In the genomic region with DNA sequence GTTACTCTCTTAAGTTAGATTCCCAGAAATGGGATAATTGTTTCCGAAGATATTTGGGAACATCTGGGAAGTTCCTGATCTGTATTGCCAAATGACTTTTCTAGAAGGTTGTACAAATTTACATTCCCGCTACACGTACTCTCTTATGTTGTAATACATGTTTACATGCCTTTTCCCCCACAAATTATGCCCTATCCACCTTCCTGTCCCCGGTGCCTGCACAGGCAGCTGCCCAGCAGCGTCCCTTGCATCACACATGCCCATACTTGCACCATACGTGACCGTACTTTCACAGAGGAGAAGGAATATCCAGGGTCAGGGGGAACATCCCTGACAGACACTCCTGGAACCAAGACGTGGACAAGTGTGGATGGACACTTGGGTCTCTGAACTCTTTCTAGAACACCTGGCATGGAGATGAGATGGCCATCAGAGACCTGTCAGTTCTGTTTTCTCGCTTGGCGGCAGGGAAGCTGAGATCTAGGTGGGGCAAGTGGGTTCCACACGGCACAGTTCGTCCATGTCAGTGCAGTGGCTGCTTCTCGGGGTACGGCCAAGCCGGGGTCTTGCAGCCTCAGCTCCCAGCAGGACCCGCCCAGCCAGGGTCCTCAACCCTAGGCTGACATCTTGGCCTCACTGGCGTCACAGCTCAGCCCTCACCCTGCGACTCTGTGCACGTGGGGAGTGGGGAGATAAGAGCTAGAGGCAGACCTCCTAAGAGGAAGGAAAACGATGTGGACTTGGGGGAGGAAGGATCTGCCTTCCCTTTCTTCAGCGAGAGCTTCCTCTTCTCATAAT, we compare ENCODE assay signal across 2 cellular contexts.
TF ChIP-seq lines count a peak whose summit lies in the region.

No MANE protein-coding gene starts in this region.

TF ChIP-seq in IMR-90, 13 proteins besides CTCF, POLR2A, EP300 and RAD21:
- TF ChIP-seq CEBPB (IDR thresholded peaks at IDR 0.05; ENCODE audit: low read depth, low read length) (peak; percentile 71), NFE2L2 (IDR thresholded peaks at IDR 0.05; ENCODE audit: low read depth, low read length) (no peak)

TF ChIP-seq in K562, 482 proteins besides CTCF, POLR2A, EP300 and RAD21 (continues in another document):
- TF ChIP-seq, protein P1, sequence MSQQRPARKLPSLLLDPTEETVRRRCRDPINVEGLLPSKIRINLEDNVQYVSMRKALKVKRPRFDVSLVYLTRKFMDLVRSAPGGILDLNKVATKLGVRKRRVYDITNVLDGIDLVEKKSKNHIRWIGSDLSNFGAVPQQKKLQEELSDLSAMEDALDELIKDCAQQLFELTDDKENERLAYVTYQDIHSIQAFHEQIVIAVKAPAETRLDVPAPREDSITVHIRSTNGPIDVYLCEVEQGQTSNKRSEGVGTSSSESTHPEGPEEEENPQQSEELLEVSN (IDR thresholded peaks at IDR 0.05; ENCODE audit: borderline replicate concordance in 1 of 2, extremely low read depth in 1 of 2, insufficient read depth in 1 of 2, insufficient read length in 1 of 2, low read depth in 1 of 2, low read length in 1 of 2, poor library complexity in 1 of 2, severe bottlenecking in 1 of 2), result peak; percentile 73 to 77
- TF ChIP-seq SP1 (CRISPR knock-in tag; IDR thresholded peaks at IDR 0.05) (no peak), KAT8 (IDR thresholded peaks at IDR 0.05; ENCODE audit: low read depth) (no peak), MEF2A (IDR thresholded peaks at IDR 0.05; ENCODE audit: control insufficient read depth, low read depth, low read length) (no peak), BHLHE40 (IDR thresholded peaks at IDR 0.05; ENCODE audit: low read length) (peak; percentile 89), PCBP2 (IDR thresholded peaks at IDR 0.05; ENCODE audit: low read depth, low read length, poor library complexity, severe bottlenecking) (no peak), GTF2E2 (tag; IDR thresholded peaks at IDR 0.05) (no peak), SNRNP70 (optimal IDR thresholded peaks at IDR 0.05; ENCODE audit: low read depth, low read length) (no peak), HDAC2 (IDR thresholded peaks at IDR 0.05) (no peak), MCM2 (IDR thresholded peaks at IDR 0.05; ENCODE audit: low read depth) (no peak), CEBPG (CRISPR knock-in tag; IDR thresholded peaks at IDR 0.05) (0 out of 2 replicates have a peak, but pooled peaks have one; percentile 30), CEBPG (tag; conservative IDR thresholded peaks at IDR 0.05 in 1 of 2, IDR thresholded peaks at IDR 0.05 in 1 of 2) (no peak), ZNF316 (IDR thresholded peaks at IDR 0.05) (no peak)
- TF ChIP-seq, protein P2, sequence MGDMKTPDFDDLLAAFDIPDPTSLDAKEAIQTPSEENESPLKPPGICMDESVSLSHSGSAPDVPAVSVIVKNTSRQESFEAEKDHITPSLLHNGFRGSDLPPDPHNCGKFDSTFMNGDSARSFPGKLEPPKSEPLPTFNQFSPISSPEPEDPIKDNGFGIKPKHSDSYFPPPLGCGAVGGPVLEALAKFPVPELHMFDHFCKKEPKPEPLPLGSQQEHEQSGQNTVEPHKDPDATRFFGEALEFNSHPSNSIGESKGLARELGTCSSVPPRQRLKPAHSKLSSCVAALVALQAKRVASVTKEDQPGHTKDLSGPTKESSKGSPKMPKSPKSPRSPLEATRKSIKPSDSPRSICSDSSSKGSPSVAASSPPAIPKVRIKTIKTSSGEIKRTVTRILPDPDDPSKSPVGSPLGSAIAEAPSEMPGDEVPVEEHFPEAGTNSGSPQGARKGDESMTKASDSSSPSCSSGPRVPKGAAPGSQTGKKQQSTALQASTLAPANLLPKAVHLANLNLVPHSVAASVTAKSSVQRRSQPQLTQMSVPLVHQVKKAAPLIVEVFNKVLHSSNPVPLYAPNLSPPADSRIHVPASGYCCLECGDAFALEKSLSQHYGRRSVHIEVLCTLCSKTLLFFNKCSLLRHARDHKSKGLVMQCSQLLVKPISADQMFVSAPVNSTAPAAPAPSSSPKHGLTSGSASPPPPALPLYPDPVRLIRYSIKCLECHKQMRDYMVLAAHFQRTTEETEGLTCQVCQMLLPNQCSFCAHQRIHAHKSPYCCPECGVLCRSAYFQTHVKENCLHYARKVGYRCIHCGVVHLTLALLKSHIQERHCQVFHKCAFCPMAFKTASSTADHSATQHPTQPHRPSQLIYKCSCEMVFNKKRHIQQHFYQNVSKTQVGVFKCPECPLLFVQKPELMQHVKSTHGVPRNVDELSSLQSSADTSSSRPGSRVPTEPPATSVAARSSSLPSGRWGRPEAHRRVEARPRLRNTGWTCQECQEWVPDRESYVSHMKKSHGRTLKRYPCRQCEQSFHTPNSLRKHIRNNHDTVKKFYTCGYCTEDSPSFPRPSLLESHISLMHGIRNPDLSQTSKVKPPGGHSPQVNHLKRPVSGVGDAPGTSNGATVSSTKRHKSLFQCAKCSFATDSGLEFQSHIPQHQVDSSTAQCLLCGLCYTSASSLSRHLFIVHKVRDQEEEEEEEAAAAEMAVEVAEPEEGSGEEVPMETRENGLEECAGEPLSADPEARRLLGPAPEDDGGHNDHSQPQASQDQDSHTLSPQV (IDR thresholded peaks at IDR 0.05), result 0 out of 2 replicates have a peak, but pooled peaks have one; percentile 38
- TF ChIP-seq, protein P3, sequence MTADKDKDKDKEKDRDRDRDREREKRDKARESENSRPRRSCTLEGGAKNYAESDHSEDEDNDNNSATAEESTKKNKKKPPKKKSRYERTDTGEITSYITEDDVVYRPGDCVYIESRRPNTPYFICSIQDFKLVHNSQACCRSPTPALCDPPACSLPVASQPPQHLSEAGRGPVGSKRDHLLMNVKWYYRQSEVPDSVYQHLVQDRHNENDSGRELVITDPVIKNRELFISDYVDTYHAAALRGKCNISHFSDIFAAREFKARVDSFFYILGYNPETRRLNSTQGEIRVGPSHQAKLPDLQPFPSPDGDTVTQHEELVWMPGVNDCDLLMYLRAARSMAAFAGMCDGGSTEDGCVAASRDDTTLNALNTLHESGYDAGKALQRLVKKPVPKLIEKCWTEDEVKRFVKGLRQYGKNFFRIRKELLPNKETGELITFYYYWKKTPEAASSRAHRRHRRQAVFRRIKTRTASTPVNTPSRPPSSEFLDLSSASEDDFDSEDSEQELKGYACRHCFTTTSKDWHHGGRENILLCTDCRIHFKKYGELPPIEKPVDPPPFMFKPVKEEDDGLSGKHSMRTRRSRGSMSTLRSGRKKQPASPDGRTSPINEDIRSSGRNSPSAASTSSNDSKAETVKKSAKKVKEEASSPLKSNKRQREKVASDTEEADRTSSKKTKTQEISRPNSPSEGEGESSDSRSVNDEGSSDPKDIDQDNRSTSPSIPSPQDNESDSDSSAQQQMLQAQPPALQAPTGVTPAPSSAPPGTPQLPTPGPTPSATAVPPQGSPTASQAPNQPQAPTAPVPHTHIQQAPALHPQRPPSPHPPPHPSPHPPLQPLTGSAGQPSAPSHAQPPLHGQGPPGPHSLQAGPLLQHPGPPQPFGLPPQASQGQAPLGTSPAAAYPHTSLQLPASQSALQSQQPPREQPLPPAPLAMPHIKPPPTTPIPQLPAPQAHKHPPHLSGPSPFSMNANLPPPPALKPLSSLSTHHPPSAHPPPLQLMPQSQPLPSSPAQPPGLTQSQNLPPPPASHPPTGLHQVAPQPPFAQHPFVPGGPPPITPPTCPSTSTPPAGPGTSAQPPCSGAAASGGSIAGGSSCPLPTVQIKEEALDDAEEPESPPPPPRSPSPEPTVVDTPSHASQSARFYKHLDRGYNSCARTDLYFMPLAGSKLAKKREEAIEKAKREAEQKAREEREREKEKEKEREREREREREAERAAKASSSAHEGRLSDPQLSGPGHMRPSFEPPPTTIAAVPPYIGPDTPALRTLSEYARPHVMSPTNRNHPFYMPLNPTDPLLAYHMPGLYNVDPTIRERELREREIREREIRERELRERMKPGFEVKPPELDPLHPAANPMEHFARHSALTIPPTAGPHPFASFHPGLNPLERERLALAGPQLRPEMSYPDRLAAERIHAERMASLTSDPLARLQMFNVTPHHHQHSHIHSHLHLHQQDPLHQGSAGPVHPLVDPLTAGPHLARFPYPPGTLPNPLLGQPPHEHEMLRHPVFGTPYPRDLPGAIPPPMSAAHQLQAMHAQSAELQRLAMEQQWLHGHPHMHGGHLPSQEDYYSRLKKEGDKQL (CRISPR knock-in tag; IDR thresholded peaks at IDR 0.05; ENCODE audit: borderline replicate concordance), result no peak
- TF ChIP-seq, protein P4, sequence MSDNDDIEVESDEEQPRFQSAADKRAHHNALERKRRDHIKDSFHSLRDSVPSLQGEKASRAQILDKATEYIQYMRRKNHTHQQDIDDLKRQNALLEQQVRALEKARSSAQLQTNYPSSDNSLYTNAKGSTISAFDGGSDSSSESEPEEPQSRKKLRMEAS (CRISPR knock-in tag; IDR thresholded peaks at IDR 0.05), result peak; percentile 29; the same call in 1 of the 2 replicates
- TF ChIP-seq, protein P5, sequence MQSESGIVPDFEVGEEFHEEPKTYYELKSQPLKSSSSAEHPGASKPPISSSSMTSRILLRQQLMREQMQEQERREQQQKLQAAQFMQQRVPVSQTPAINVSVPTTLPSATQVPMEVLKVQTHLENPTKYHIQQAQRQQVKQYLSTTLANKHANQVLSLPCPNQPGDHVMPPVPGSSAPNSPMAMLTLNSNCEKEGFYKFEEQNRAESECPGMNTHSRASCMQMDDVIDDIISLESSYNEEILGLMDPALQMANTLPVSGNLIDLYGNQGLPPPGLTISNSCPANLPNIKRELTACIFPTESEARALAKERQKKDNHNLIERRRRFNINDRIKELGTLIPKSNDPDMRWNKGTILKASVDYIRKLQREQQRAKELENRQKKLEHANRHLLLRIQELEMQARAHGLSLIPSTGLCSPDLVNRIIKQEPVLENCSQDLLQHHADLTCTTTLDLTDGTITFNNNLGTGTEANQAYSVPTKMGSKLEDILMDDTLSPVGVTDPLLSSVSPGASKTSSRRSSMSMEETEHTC (IDR thresholded peaks at IDR 0.05), result no peak
- TF ChIP-seq, protein P6, sequence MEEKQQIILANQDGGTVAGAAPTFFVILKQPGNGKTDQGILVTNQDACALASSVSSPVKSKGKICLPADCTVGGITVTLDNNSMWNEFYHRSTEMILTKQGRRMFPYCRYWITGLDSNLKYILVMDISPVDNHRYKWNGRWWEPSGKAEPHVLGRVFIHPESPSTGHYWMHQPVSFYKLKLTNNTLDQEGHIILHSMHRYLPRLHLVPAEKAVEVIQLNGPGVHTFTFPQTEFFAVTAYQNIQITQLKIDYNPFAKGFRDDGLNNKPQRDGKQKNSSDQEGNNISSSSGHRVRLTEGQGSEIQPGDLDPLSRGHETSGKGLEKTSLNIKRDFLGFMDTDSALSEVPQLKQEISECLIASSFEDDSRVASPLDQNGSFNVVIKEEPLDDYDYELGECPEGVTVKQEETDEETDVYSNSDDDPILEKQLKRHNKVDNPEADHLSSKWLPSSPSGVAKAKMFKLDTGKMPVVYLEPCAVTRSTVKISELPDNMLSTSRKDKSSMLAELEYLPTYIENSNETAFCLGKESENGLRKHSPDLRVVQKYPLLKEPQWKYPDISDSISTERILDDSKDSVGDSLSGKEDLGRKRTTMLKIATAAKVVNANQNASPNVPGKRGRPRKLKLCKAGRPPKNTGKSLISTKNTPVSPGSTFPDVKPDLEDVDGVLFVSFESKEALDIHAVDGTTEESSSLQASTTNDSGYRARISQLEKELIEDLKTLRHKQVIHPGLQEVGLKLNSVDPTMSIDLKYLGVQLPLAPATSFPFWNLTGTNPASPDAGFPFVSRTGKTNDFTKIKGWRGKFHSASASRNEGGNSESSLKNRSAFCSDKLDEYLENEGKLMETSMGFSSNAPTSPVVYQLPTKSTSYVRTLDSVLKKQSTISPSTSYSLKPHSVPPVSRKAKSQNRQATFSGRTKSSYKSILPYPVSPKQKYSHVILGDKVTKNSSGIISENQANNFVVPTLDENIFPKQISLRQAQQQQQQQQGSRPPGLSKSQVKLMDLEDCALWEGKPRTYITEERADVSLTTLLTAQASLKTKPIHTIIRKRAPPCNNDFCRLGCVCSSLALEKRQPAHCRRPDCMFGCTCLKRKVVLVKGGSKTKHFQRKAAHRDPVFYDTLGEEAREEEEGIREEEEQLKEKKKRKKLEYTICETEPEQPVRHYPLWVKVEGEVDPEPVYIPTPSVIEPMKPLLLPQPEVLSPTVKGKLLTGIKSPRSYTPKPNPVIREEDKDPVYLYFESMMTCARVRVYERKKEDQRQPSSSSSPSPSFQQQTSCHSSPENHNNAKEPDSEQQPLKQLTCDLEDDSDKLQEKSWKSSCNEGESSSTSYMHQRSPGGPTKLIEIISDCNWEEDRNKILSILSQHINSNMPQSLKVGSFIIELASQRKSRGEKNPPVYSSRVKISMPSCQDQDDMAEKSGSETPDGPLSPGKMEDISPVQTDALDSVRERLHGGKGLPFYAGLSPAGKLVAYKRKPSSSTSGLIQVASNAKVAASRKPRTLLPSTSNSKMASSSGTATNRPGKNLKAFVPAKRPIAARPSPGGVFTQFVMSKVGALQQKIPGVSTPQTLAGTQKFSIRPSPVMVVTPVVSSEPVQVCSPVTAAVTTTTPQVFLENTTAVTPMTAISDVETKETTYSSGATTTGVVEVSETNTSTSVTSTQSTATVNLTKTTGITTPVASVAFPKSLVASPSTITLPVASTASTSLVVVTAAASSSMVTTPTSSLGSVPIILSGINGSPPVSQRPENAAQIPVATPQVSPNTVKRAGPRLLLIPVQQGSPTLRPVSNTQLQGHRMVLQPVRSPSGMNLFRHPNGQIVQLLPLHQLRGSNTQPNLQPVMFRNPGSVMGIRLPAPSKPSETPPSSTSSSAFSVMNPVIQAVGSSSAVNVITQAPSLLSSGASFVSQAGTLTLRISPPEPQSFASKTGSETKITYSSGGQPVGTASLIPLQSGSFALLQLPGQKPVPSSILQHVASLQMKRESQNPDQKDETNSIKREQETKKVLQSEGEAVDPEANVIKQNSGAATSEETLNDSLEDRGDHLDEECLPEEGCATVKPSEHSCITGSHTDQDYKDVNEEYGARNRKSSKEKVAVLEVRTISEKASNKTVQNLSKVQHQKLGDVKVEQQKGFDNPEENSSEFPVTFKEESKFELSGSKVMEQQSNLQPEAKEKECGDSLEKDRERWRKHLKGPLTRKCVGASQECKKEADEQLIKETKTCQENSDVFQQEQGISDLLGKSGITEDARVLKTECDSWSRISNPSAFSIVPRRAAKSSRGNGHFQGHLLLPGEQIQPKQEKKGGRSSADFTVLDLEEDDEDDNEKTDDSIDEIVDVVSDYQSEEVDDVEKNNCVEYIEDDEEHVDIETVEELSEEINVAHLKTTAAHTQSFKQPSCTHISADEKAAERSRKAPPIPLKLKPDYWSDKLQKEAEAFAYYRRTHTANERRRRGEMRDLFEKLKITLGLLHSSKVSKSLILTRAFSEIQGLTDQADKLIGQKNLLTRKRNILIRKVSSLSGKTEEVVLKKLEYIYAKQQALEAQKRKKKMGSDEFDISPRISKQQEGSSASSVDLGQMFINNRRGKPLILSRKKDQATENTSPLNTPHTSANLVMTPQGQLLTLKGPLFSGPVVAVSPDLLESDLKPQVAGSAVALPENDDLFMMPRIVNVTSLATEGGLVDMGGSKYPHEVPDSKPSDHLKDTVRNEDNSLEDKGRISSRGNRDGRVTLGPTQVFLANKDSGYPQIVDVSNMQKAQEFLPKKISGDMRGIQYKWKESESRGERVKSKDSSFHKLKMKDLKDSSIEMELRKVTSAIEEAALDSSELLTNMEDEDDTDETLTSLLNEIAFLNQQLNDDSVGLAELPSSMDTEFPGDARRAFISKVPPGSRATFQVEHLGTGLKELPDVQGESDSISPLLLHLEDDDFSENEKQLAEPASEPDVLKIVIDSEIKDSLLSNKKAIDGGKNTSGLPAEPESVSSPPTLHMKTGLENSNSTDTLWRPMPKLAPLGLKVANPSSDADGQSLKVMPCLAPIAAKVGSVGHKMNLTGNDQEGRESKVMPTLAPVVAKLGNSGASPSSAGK (IDR thresholded peaks at IDR 0.05), result peak; percentile 73
- TF ChIP-seq, protein P7, sequence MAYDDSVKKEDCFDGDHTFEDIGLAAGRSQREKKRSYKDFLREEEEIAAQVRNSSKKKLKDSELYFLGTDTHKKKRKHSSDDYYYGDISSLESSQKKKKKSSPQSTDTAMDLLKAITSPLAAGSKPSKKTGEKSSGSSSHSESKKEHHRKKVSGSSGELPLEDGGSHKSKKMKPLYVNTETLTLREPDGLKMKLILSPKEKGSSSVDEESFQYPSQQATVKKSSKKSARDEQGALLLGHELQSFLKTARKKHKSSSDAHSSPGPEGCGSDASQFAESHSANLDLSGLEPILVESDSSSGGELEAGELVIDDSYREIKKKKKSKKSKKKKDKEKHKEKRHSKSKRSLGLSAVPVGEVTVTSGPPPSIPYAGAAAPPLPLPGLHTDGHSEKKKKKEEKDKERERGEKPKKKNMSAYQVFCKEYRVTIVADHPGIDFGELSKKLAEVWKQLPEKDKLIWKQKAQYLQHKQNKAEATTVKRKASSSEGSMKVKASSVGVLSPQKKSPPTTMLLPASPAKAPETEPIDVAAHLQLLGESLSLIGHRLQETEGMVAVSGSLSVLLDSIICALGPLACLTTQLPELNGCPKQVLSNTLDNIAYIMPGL (CRISPR knock-in tag; IDR thresholded peaks at IDR 0.05), result no peak
